ENCODE assay signal across 22 cellular contexts in the genomic region with DNA sequence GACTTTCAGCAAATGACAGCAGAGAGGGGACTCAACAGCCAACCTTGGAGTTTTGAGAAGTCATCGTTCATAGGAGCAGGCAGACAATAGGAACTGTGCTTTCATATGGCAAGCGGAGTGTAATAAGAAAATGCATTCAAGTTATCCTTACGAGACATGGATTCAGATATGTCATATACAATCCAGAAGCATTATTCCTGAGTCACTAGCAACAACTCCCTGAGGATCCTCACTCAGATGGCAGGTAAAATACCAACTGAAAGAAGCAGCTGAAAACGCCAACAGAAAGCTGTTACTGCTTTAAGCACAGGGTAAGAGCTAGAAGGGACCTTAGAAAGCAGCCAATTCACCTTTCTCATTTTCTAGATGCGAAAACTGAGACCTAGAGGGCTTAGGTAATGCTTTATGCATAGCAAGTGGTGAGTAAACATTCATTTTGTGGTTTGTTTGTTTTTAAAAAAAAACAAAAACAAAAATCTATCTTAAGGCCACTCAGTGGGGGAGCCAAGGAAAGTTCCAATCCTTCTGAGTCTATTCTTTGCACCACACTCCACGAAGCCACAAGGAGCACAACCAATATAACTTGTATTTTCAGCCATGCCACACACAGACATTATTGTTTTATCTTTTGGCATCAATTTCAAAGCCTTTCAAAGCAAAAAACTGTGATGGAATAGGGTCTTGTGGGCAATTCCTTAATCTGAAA.
"Had no signal": no experiment of that assay in that cellular context is flagged by ENCODE, and none has a peak within 500 bp of the region (broad histone marks: within the 10 kb centered on the region; RNA-seq: fewer than 3 reads in every experiment).

No MANE protein-coding gene starts in this region.

- ATAC-seq: effector memory CD8-positive, alpha-beta T cell; gastroesophageal sphincter; pancreas; psoas muscle; stimulated activated effector memory CD8-positive, alpha-beta T cell treated with anti-CD3 and anti-CD28 coated beads, Interleukin-12 subunit alpha, Interleukin-12 subunit beta, amount 100 ng/mL, for 72 hours had no signal

- DNase-seq: activated CD4-positive, alpha-beta T cell treated with anti-CD3 and anti-CD28 coated beads for 4 hours; activated CD4-positive, alpha-beta T cell treated with anti-CD3 and anti-CD28 coated beads, Interleukin-2, amount 50 U/mL, for 4 hours; activated CD8-positive, alpha-beta memory T cell treated with anti-CD3 and anti-CD28 coated beads for 24 hours; activated effector memory CD4-positive, alpha-beta T cell treated with anti-CD3 and anti-CD28 coated beads, Interleukin-2, amount 50 U/mL, for 16 hours; activated naive CD4-positive, alpha-beta T cell treated with anti-CD3 and anti-CD28 coated beads, Interleukin-2, amount 10 ng/mL, durations not matched to agents 7 days and 5 days; activated naive CD8-positive, alpha-beta T cell treated with anti-CD3 and anti-CD28 coated beads, Interleukin-2, amount 10 ng/mL, durations not matched to agents 7 days and 5 days; amniotic stem cell; caudate nucleus; cortex of kidney; effector memory CD8-positive, alpha-beta T cell; islet precursor cell; left ventricle myocardium inferior; nucleus accumbens; pancreas; psoas muscle; sigmoid colon; small intestine; stimulated activated CD4-positive, alpha-beta T cell treated with anti-CD3 and anti-CD28 coated beads, Interleukin-4, amount 100 ng/mL, for 24 hours; substantia nigra; uterus had no signal
